In the genomic region with DNA sequence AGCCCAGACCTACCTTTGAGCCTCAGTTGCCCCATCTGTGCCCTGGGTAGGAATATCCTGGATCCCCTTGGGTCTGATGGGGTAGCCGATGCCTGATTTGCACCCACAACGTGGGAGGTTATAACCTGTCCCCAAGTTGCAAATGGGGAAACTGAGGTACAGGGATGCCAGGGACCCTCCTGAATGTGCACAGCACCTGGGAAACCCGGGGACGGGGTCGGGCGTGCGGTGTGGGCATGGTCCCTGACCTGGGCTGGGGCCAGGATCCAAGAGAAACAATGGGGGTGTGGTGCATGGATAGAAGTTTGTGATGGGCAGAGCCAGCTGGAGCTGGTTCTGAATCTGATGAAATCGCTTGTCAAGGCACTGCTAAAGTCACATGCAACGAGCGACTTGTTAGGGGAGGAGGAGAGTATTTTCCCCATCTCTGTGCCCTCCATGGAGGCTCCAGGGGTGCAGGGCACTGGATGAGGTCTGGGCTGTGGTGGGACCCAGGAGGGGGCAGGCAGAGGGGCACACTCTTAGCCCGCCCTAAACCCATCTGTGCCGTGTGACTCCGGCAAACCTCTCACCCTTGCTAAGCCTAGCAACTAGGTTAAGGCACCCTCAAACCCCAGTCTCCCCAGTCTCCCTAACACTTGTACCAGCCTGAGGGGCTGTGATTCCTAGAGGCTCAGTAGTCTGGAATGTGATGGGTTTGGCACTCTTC, we compare ENCODE assay signal across 6 cellular contexts. TPM values are rescaled to one million over a fixed set of nuclear protein-coding genes. Genes with fewer than 3 reads are reported as not detected.
DNase-seq lines count a peak whose midpoint lies in the region; TF ChIP-seq lines count a peak whose summit lies in the region.

No MANE protein-coding gene starts in this region.

- 70% methylated on average over 13 of the region's 13 CpGs for WGBS in prostate gland

- peak overlapping the region; percentile 72 to 79 for H3K27ac ChIP-seq in prostate gland

- peaks cover 3% of the 10 kb centered on the region for H3K4me1 ChIP-seq in HAP-1
- peaks cover 3% of the 10 kb centered on the region for H3K4me1 ChIP-seq in prostate gland (replicated peaks)

- TF ChIP-seq POLR2A in prostate gland (IDR thresholded peaks at IDR 0.05): no peak

- no peak for DNase-seq in HAP-1 (ENCODE audit: low spot score in 2 of 2)
- peak; percentile 50 for DNase-seq in dedifferentiated amniotic fluid mesenchymal stem cell (ENCODE audit: extremely low spot score)
- DNase-seq in prostate gland (ENCODE audit: low spot score): peak; percentile 31
- no peak for DNase-seq in globus pallidus (ENCODE audit: low spot score)
- DNase-seq in activated T-cell treated with anti-CD3 and anti-CD28 coated beads for 4 hours: no peak
- DNase-seq in NCI-H345 treated with DMSO at 0.1 percent for 48 hours (lab: John Stamatoyannopoulos, UW; ENCODE audit: unreplicated experiment): no peak

- peaks cover 4% of the 10 kb centered on the region; the same call in 1 of the 2 replicates for H3K27me3 ChIP-seq in HAP-1 (ENCODE audit: low read depth)
- no peaks in the 10 kb centered on the region for H3K27me3 ChIP-seq in prostate gland (replicated peaks; ENCODE audit: insufficient read depth)

- in situ Hi-C loops in HAP-1 (cut with MboI; ENCODE audit: low sequenced_read_pairs): no loop called here

- H3K9me3 ChIP-seq in HAP-1 (no peaks in the 10 kb centered on the region), prostate gland (no peaks in the 10 kb centered on the region)

- H3K4me3 ChIP-seq in HAP-1 (peak overlapping the region; percentile 12), prostate gland (peak overlapping the region; percentile 19 to 32)

- no peak for TF ChIP-seq CTCF in prostate gland (IDR thresholded peaks at IDR 0.05)

- H3K36me3 ChIP-seq in HAP-1 (replicated peaks) (no peaks in the 10 kb centered on the region), prostate gland (no peaks in the 10 kb centered on the region)

- intact Hi-C loops in prostate gland (cut with DNase I): no loop called here

RNA-seq across cellular contexts. Expression of gene GDF15, which starts 0.7 kb away (rescaled TPM):
- 100 to 1,000 TPM in 1 of 2 donors, 10 to 100 TPM in 1; 49.6 to 136 TPM for total RNA-seq in prostate gland

RNA-seq across cellular contexts. Expression of gene LRRC25, which starts 10.7 kb away (rescaled TPM):
- total RNA-seq in prostate gland: 1 to 10 TPM; 1.6 to 5.5 TPM

RNA-seq across cellular contexts. Expression of gene SSBP4, which starts 32.5 kb away (rescaled TPM):
- total RNA-seq in prostate gland: 100 to 1,000 TPM in 1 of 2 donors, 10 to 100 TPM in 1; 71.5 to 120 TPM

RNA-seq across cellular contexts. Expression of gene PGPEP1, which starts 46.3 kb away (rescaled TPM):
- 10 to 100 TPM; 18.0 to 37.3 TPM for total RNA-seq in prostate gland

RNA-seq across cellular contexts. Expression of gene ISYNA1, which starts 51.2 kb away (rescaled TPM):
- 100 to 1,000 TPM in 1 of 2 donors, 10 to 100 TPM in 1; 71.6 to 690 TPM for total RNA-seq in prostate gland

Comparison
In these comparisons a context has a peak if more than half of its experiments do, and no peak if none do; other contexts are left out.
1. DNase-seq: peak in dedifferentiated amniotic fluid mesenchymal stem cell (single experiment) and prostate gland (single experiment); none in HAP-1 (0 of 2), globus pallidus (single experiment), activated T-cell treated with anti-CD3 and anti-CD28 coated beads for 4 hours (single experiment) and NCI-H345 treated with DMSO at 0.1 percent for 48 hours (single experiment).